In the genomic region with DNA sequence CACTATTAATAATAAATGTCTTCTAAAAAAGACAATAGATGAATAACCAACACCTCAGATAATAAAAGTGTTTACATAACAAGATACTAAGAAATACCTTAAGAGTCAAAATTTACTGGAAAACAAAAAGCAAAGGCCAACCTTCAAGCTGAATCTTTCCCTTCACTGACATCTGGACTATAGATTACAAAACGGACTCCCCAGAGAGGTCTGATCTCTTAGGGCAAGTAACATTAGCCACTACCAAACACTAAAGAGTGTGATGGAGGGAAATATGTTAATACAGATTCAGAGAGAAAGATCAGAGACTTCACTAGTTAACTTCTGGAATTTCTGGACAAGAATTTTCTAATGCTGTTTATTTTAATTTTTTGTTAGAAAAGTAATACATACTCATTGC, we compare ENCODE assay signal across 17 cellular contexts. TPM values are rescaled to one million over a fixed set of nuclear protein-coding genes. Genes with fewer than 3 reads are reported as not detected.
DNase-seq lines count a peak whose midpoint lies in the region; ATAC-seq and TF ChIP-seq lines count a peak whose summit lies in the region.
"Had no signal": no experiment of that assay in that cellular context is flagged by ENCODE, and none has a peak within 500 bp of the region (broad histone marks: within the 10 kb centered on the region; RNA-seq: fewer than 3 reads in every experiment).

No MANE protein-coding gene starts in this region.

- no peak for TF ChIP-seq EP300 in esophagus muscularis mucosa (IDR thresholded peaks at IDR 0.05)

- peak; percentile 21 for DNase-seq in AG10803 (ENCODE audit: low read depth)
- DNase-seq in HFFc6, result no peak
- no peak for DNase-seq in SK-N-MC (ENCODE audit: low read depth, low spot score)
- DNase-seq in hepatocyte (ENCODE audit: low spot score), result no peak
- no peak for DNase-seq in stimulated activated CD4-positive, alpha-beta T cell treated with anti-CD3 and anti-CD28 coated beads, Interleukin-4, amount 100 ng/mL, for 4 hours
- DNase-seq in glomerular visceral epithelial cell (ENCODE audit: extremely low spot score), result no peak
- no peak for DNase-seq in esophagus muscularis mucosa (ENCODE audit: extremely low spot score)
- DNase-seq: activated CD4-positive, alpha-beta T cell treated with anti-CD3 and anti-CD28 coated beads for 48 hours; activated naive CD8-positive, alpha-beta T cell treated with anti-CD3 and anti-CD28 coated beads, Interleukin-2, amount 50 U/mL, for 24 hours; BE2C; DND-41; H7; hippocampal formation; NCI-H1092; NCI-H446 treated with DMSO at 0.1 percent for 48 hours had no signal

- H3K4me3 ChIP-seq in AG10803 (ENCODE audit: low read length) (no peak overlapping the region), SK-N-MC (no peak overlapping the region), hepatocyte (no peak overlapping the region), esophagus muscularis mucosa (no peak overlapping the region)

- H3K27me3 Mint-ChIP-seq in HFFc6 (ENCODE audit: insufficient read depth), result no peaks in the 10 kb centered on the region
- H3K27me3 Mint-ChIP-seq: activated naive CD8-positive, alpha-beta T cell treated with anti-CD3 and anti-CD28 coated beads, Interleukin-2, amount 50 U/mL, for 24 hours; stimulated activated naive CD8-positive, alpha-beta T cell treated with anti-CD3 and anti-CD28 coated beads, Interleukin-15, Interleukin-2, amounts not matched to agents 100 ng/mL and 50 ng/mL, for 24 hours had no signal

- H3K4me2 ChIP-seq in hepatocyte, result no peak overlapping the region

- WGBS in hepatocyte (ENCODE audit: low lambda C conversion rate, missing lambda C conversion rate), result 56% methylated on average over 1 of the region's 1 CpG
- 67% methylated on average over 1 of the region's 1 CpG for WGBS in esophagus muscularis mucosa

- H3K27ac ChIP-seq in SK-N-MC (0 out of 2 replicates have a peak overlapping the region, but pooled peaks have one; percentile 31), hepatocyte (peak overlapping the region; percentile 49), esophagus muscularis mucosa (replicated peaks in 1 of 4) (no peak overlapping the region)

- H3K9ac ChIP-seq in SK-N-MC (ENCODE audit: insufficient read length), result no peak overlapping the region

- H3K4me1 ChIP-seq in hepatocyte (ENCODE audit: insufficient read depth) (peaks cover 10% of the 10 kb centered on the region), esophagus muscularis mucosa (peaks cover 34 to 53% (median 43%) of the 10 kb centered on the region in 4 donors)
- H3K4me1 ChIP-seq: BE2C had no signal

- no peak for TF ChIP-seq POLR2A in esophagus muscularis mucosa (IDR thresholded peaks at IDR 0.05; ENCODE audit: low read depth)

- H3K36me3 ChIP-seq in SK-N-MC (ENCODE audit: insufficient read depth, low read length) (peaks cover 13% of the 10 kb centered on the region), hepatocyte (replicated peaks; ENCODE audit: insufficient read depth, low read depth) (no peaks in the 10 kb centered on the region), esophagus muscularis mucosa (peaks cover 0 to 5% (median 0%) of the 10 kb centered on the region in 4 donors)
- H3K36me3 ChIP-seq: BE2C had no signal

- peak overlapping the region; percentile 95 for H3K27ac Mint-ChIP-seq in HFFc6

- H3K79me2 ChIP-seq in hepatocyte, result peaks cover 96% of the 10 kb centered on the region

- intact Hi-C loops in esophagus muscularis mucosa (cut with DNase I), result no loop called here

- peaks cover 15% of the 10 kb centered on the region for H3K36me3 Mint-ChIP-seq in HFFc6 (ENCODE audit: low read depth)

- no peaks in the 10 kb centered on the region for H3K9me3 Mint-ChIP-seq in HFFc6

- peak overlapping the region; percentile 71 for H3K4me3 Mint-ChIP-seq in HFFc6
- H3K4me3 Mint-ChIP-seq: activated naive CD8-positive, alpha-beta T cell treated with anti-CD3 and anti-CD28 coated beads, Interleukin-2, amount 50 U/mL, for 24 hours; stimulated activated naive CD8-positive, alpha-beta T cell treated with anti-CD3 and anti-CD28 coated beads, Interleukin-15, Interleukin-2, amounts not matched to agents 100 ng/mL and 50 ng/mL, for 24 hours had no signal

- H3K4me1 Mint-ChIP-seq in HFFc6 (ENCODE audit: low read depth), result peaks cover 46% of the 10 kb centered on the region

- peaks cover 23% of the 10 kb centered on the region for H4K20me1 ChIP-seq in hepatocyte (ENCODE audit: insufficient read depth, poor library complexity, severe bottlenecking)

- H2AFZ ChIP-seq in hepatocyte, result no peak overlapping the region

- no peaks in the 10 kb centered on the region for H3K9me3 ChIP-seq in SK-N-MC (ENCODE audit: low read depth, low read length)
- no peaks in the 10 kb centered on the region for H3K9me3 ChIP-seq in hepatocyte (ENCODE audit: low read depth)
- H3K9me3 ChIP-seq in esophagus muscularis mucosa, result no peaks in the 10 kb centered on the region
- H3K9me3 ChIP-seq: BE2C had no signal

- TF ChIP-seq CTCF in AG10803 (conservative IDR thresholded peaks at IDR 0.05; ENCODE audit: low read length) (no peak), HFFc6 (IDR thresholded peaks at IDR 0.05) (no peak), hepatocyte (IDR thresholded peaks at IDR 0.05; ENCODE audit: poor library complexity) (no peak), esophagus muscularis mucosa (IDR thresholded peaks at IDR 0.05) (no peak)

- ATAC-seq in HG03439 (IDR thresholded peaks at IDR 0.05; ENCODE audit: unreplicated experiment), result no peak

- no peaks in the 10 kb centered on the region for H3K27me3 ChIP-seq in hepatocyte
- H3K27me3 ChIP-seq in esophagus muscularis mucosa, result no peaks in the 10 kb centered on the region
- H3K27me3 ChIP-seq: BE2C had no signal

- no peaks in the 10 kb centered on the region for H3K9me2 ChIP-seq in hepatocyte (replicated peaks; ENCODE audit: insufficient read depth)

RNA-seq across cellular contexts. Expression of a gene that starts 13.9 kb away (rescaled TPM):
- total RNA-seq in HFFc6 (2021; fragmentation: NEBNext Ultra II Directional; extraction: Animal tissue kit (Norgen Biotek cat#: 25700)), result 10 to 100 TPM; 38.2 to 49.0 (median 41.1) TPM
- 45.9 and 68.0 TPM in 2 replicates for total RNA-seq in hepatocyte
- 18.9 and 20.1 TPM in 2 replicates for polyA plus RNA-seq in hepatocyte
- 10 to 100 TPM; 62.6 to 78.6 (median 70.5) TPM for total RNA-seq in esophagus muscularis mucosa

Comparison
In these comparisons a context has a peak if more than half of its experiments do, and no peak if none do; other contexts are left out.
1. H3K27ac ChIP-seq: peak in SK-N-MC (single experiment) and hepatocyte (single experiment); none in esophagus muscularis mucosa (0 of 4).